In the genomic region with DNA sequence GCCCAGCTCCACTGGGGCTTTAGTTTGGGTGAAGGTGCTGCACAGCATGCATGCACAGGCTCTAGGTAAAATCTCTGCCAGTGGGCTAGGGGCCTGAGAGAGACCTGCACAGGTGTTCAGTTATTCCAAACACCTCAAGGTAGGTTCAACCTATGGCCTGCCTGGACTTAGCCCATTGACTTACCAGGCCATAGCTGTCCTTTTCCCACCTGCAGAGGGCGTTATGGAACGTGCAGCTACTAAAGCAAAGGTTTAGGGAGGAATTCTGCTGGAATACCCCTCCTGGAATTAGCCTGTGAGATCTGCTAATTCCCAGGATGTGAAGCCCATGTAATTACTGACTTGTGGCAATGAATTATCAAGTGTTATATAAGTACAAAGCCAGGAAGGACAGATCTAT, we compare ENCODE assay signal across 15 cellular contexts. TPM values are rescaled to one million over a fixed set of nuclear protein-coding genes. Genes with fewer than 3 reads are reported as not detected.
DNase-seq lines count a peak whose midpoint lies in the region; ATAC-seq, FAIRE-seq and TF ChIP-seq lines count a peak whose summit lies in the region.
"Had no signal": no experiment of that assay in that cellular context is flagged by ENCODE, and none has a peak within 500 bp of the region (broad histone marks: within the 10 kb centered on the region; RNA-seq: fewer than 3 reads in every experiment).

No MANE protein-coding gene starts in this region.

- no peak for TF ChIP-seq RAD21 in K562 (CRISPR knock-in tag; conservative IDR thresholded peaks at IDR 0.05 in 1 of 2, IDR thresholded peaks at IDR 0.05 in 1 of 2)

- no peak overlapping the region for H4K8ac ChIP-seq in H9 (replicated peaks; ENCODE audit: insufficient read length, low read depth, low read length)

- ATAC-seq in DND-41 (ENCODE audit: insufficient read depth, low read depth): no peak
- ATAC-seq in K562: 0 out of 3 replicates have a peak, but pooled peaks have one; percentile 27
- ATAC-seq: gastrocnemius medialis; stimulated activated naive CD8-positive, alpha-beta T cell treated with anti-CD3 and anti-CD28 coated beads, Interleukin-15, amount 100 ng/mL, for 72 hours had no signal

- H3K14ac ChIP-seq in H9 (ENCODE audit: insufficient read depth, low read length): no peak overlapping the region

- no peak overlapping the region for H2AK5ac ChIP-seq in H9 (ENCODE audit: insufficient read length, low read length)

- CTCF ChIA-PET in K562 (lab: Yijun Ruan, JAX; ENCODE audit: low intra/inter-chr PET ratio): no interaction called here
- CTCF ChIA-PET in activated CD4-positive, alpha-beta memory T cell treated with anti-CD3 and anti-CD28 coated beads for 36 hours (lab: Charles Lee): no interaction called here

- H3K9me3 ChIP-seq in DND-41 (ENCODE audit: insufficient read depth, low read length, severe bottlenecking) (no peaks in the 10 kb centered on the region), H9 (ENCODE audit: control insufficient read depth, low read depth, low read length) (no peaks in the 10 kb centered on the region), K562 (replicated peaks; ENCODE audit: control insufficient read depth, insufficient read depth, low read depth, low read length) (no peaks in the 10 kb centered on the region)
- H3K9me3 ChIP-seq: gastrocnemius medialis had no signal

- H2BK5ac ChIP-seq in H9 (ENCODE audit: insufficient read length, low read length): no peak overlapping the region

- intact Hi-C loops in K562 (cut with micrococcal nuclease): no loop called here
- intact Hi-C loops in activated CD4-positive, alpha-beta memory T cell treated with anti-CD3 and anti-CD28 coated beads for 36 hours (cut with micrococcal nuclease): no loop called here

- peaks cover 4% of the 10 kb centered on the region for H3K27me3 ChIP-seq in DND-41 (ENCODE audit: insufficient read depth, low read length, poor library complexity)
- H3K27me3 ChIP-seq in H9 (ENCODE audit: insufficient read depth, low read length): peaks cover 36% of the 10 kb centered on the region
- no peaks in the 10 kb centered on the region; a peak in 1 of 5 replicates for H3K27me3 ChIP-seq in K562 (ENCODE audit: control insufficient read depth in 2 of 2, insufficient read depth in 2 of 2, low read length in 2 of 2)
- H3K27me3 ChIP-seq in kidney epithelial cell (ENCODE audit: control insufficient read depth, insufficient read depth, low read length): peaks cover 36% of the 10 kb centered on the region

- H3K79me2 ChIP-seq in DND-41 (ENCODE audit: insufficient read depth, low read length) (no peaks in the 10 kb centered on the region), H9 (ENCODE audit: insufficient read depth, low read length) (no peaks in the 10 kb centered on the region), K562 (ENCODE audit: control insufficient read depth, insufficient read depth, low read length) (no peaks in the 10 kb centered on the region)

- no peak overlapping the region for H3K4ac ChIP-seq in H9 (ENCODE audit: low read depth, low read length)

- H4K20me1 ChIP-seq in DND-41 (ENCODE audit: insufficient read depth, low read length) (no peaks in the 10 kb centered on the region), H9 (ENCODE audit: control insufficient read depth, insufficient read depth, insufficient read length) (no peaks in the 10 kb centered on the region), K562 (replicated peaks; ENCODE audit: control insufficient read depth, insufficient read depth, low read length) (no peaks in the 10 kb centered on the region)

- no peak for TF ChIP-seq EP300 in K562 (IDR thresholded peaks at IDR 0.05; ENCODE audit: low read length)

- H3K4me2 ChIP-seq in DND-41 (ENCODE audit: insufficient read depth, low read length): no peak overlapping the region
- H3K4me2 ChIP-seq in H9 (ENCODE audit: insufficient read depth, insufficient read length, low read length): no peak overlapping the region
- no peak overlapping the region for H3K4me2 ChIP-seq in K562 (ENCODE audit: insufficient read depth, low read length)

- WGBS in H9 (ENCODE audit: extremely low coverage, insufficient read length, low lambda C conversion rate): no CpG with 5 or more reads among the region's 2 CpGs
- 0% methylated on average over 2 of the region's 2 CpGs for WGBS in K562 (ENCODE audit: insufficient coverage, low coverage, missing lambda C conversion rate)

- no peak overlapping the region for H3K4me3 ChIP-seq in DND-41 (ENCODE audit: low read depth in 1 of 2, low read length in 2 of 2)
- H3K4me3 ChIP-seq in K562: no peak overlapping the region
- no peak overlapping the region for H3K4me3 ChIP-seq in kidney epithelial cell (ENCODE audit: low read depth, low read length)
- H3K4me3 ChIP-seq: gastrocnemius medialis had no signal

- no peak overlapping the region for H2BK12ac ChIP-seq in H9 (ENCODE audit: insufficient read length, low read depth, low read length)

- no peaks in the 10 kb centered on the region for H3K79me1 ChIP-seq in H9 (ENCODE audit: insufficient read depth, low read depth, low read length, poor library complexity, severe bottlenecking)

- H3K27ac Mint-ChIP-seq in H9: no peak overlapping the region
- H3K27ac Mint-ChIP-seq in activated CD4-positive, alpha-beta memory T cell treated with anti-CD3 and anti-CD28 coated beads for 36 hours: no peak overlapping the region
- H3K27ac Mint-ChIP-seq: dendritic cell treated with granulocyte-macrophage colony-stimulating factor and Interleukin-4, amounts not matched to agents 40 ng/mL and 50 ng/mL, for 4 days; memory B cell; stimulated activated naive CD8-positive, alpha-beta T cell treated with anti-CD3 and anti-CD28 coated beads, Interleukin-15, amount 100 ng/mL, for 72 hours had no signal

- no peak overlapping the region for H2BK15ac ChIP-seq in H9 (ENCODE audit: low read depth, low read length)

- no TSS peak for BruUV-seq in K562 (replicated peaks; lab: Mats Ljungman, UMichigan)

- DNase-seq in DND-41: no peak
- DNase-seq in H9: peak; percentile 74
- DNase-seq in K562 (ENCODE audit: extremely low read depth in 1 of 4, low spot score in 3 of 4): peak in 1 of 4 experiments; percentile 3
- DNase-seq in kidney epithelial cell (ENCODE audit: low read depth): no peak
- DNase-seq in activated CD4-positive, alpha-beta memory T cell treated with anti-CD3 and anti-CD28 coated beads for 36 hours: no peak
- no peak for DNase-seq in hypothalamus (lab: John Stamatoyannopoulos, UW)
- DNase-seq in HuH-7.5 (ENCODE audit: low spot score): no peak
- no peak for DNase-seq in AML-193 (lab: John Stamatoyannopoulos, UW)
- DNase-seq: activated naive CD4-positive, alpha-beta T cell treated with anti-CD3 and anti-CD28 coated beads, Interleukin-2, amount 50 U/mL, for 16 hours; gastrocnemius medialis; NCI-H524 treated with DMSO at 0.1 percent for 48 hours; stimulated activated CD4-positive, alpha-beta T cell treated with anti-CD3 and anti-CD28 coated beads, Interleukin-4, amount 100 ng/mL, for 24 hours; stimulated activated naive CD8-positive, alpha-beta T cell treated with anti-CD3 and anti-CD28 coated beads, Interleukin-15, amount 100 ng/mL, for 72 hours had no signal

- H4K91ac ChIP-seq in H9 (ENCODE audit: insufficient read length, low read depth, low read length): no peak overlapping the region

- H3K36me3 Mint-ChIP-seq in H9 (ENCODE audit: insufficient read depth in 1 of 3, low read depth in 3 of 3): no peaks in the 10 kb centered on the region; a peak in 2 of 7 replicates
- no peaks in the 10 kb centered on the region for H3K36me3 Mint-ChIP-seq in activated CD4-positive, alpha-beta memory T cell treated with anti-CD3 and anti-CD28 coated beads for 36 hours

- H3K4me1 Mint-ChIP-seq in H9: peaks cover 9 to 14% of the 10 kb centered on the region in 2 experiments
- peaks cover 5% of the 10 kb centered on the region for H3K4me1 Mint-ChIP-seq in activated CD4-positive, alpha-beta memory T cell treated with anti-CD3 and anti-CD28 coated beads for 36 hours (ENCODE audit: low read depth)

- H3K9me3 Mint-ChIP-seq in H9: no peaks in the 10 kb centered on the region; a peak in 1 of 5 replicates
- no peaks in the 10 kb centered on the region for H3K9me3 Mint-ChIP-seq in activated CD4-positive, alpha-beta memory T cell treated with anti-CD3 and anti-CD28 coated beads for 36 hours
- H3K9me3 Mint-ChIP-seq: dendritic cell treated with granulocyte-macrophage colony-stimulating factor and Interleukin-4, amounts not matched to agents 40 ng/mL and 50 ng/mL, for 4 days; stimulated activated naive CD8-positive, alpha-beta T cell treated with anti-CD3 and anti-CD28 coated beads, Interleukin-15, amount 100 ng/mL, for 72 hours had no signal

- H3K18ac ChIP-seq in H9 (ENCODE audit: insufficient read length, low read depth, low read length): no peak overlapping the region

- H2BK20ac ChIP-seq in H9 (ENCODE audit: low read depth, low read length, poor library complexity, severe bottlenecking): no peak overlapping the region

- H3K4me3 Mint-ChIP-seq in H9: no peak overlapping the region
- H3K4me3 Mint-ChIP-seq in activated CD4-positive, alpha-beta memory T cell treated with anti-CD3 and anti-CD28 coated beads for 36 hours: no peak overlapping the region
- H3K4me3 Mint-ChIP-seq: dendritic cell treated with granulocyte-macrophage colony-stimulating factor and Interleukin-4, amounts not matched to agents 40 ng/mL and 50 ng/mL, for 4 days; memory B cell; stimulated activated naive CD8-positive, alpha-beta T cell treated with anti-CD3 and anti-CD28 coated beads, Interleukin-15, amount 100 ng/mL, for 72 hours had no signal

- in situ Hi-C loops in K562 (cut with MboI): no loop called here

- no peaks in the 10 kb centered on the region for H3K36me3 ChIP-seq in DND-41 (ENCODE audit: insufficient read depth, low read length)
- H3K36me3 ChIP-seq in K562 (ENCODE audit: control insufficient read depth, insufficient read depth, low read length): no peaks in the 10 kb centered on the region
- H3K36me3 ChIP-seq in kidney epithelial cell (ENCODE audit: control insufficient read depth, insufficient read depth, low read length): no peaks in the 10 kb centered on the region
- H3K36me3 ChIP-seq: gastrocnemius medialis had no signal

- no peak overlapping the region for H3T11ph ChIP-seq in H9 (ENCODE audit: low read length)

- no peak for FAIRE-seq in K562 (lab: Jason Lieb, UNC)

- POLR2A ChIA-PET in K562 (lab: Yijun Ruan, JAX): no interaction called here
- POLR2A ChIA-PET in activated CD4-positive, alpha-beta memory T cell treated with anti-CD3 and anti-CD28 coated beads for 36 hours (lab: Charles Lee): no interaction called here

- H2BK120ac ChIP-seq in H9 (ENCODE audit: low read depth, low read length, poor library complexity, severe bottlenecking): no peak overlapping the region

- no peak overlapping the region for H3K23ac ChIP-seq in H9 (ENCODE audit: insufficient read length, low read depth, low read length)

- H2AFZ ChIP-seq in DND-41 (ENCODE audit: low read depth, low read length) (no peak overlapping the region), H9 (ENCODE audit: low read length) (no peak overlapping the region), K562 (ENCODE audit: low read depth, low read length) (no peak overlapping the region)

- no peak overlapping the region for H3K56ac ChIP-seq in H9 (ENCODE audit: insufficient read length, low read depth, low read length)

- H3K23me2 ChIP-seq in H9 (ENCODE audit: insufficient read length, low read depth, low read length, poor library complexity, severe bottlenecking): peaks cover 26% of the 10 kb centered on the region

- no peak overlapping the region for H3K9ac ChIP-seq in DND-41 (ENCODE audit: low read depth, low read length)
- H3K9ac ChIP-seq in H9 (ENCODE audit: extremely low read depth, insufficient read length, low read length): no peak overlapping the region
- H3K9ac ChIP-seq in K562 (ENCODE audit: insufficient read depth in 1 of 2, low read depth in 2 of 2, low read length in 2 of 2): no peak overlapping the region

- no peak for TF ChIP-seq POLR2A in K562 (conservative IDR thresholded peaks at IDR 0.05)

- H4K5ac ChIP-seq in H9 (ENCODE audit: insufficient read length, low read depth, low read length): no peak overlapping the region

- TF ChIP-seq CTCF in DND-41 (IDR thresholded peaks at IDR 0.05; ENCODE audit: borderline replicate concordance, extremely low read depth, low read length, poor library complexity, severe bottlenecking): peak; percentile 30
- peak; percentile 78 for TF ChIP-seq CTCF in H9 (conservative IDR thresholded peaks at IDR 0.05)
- TF ChIP-seq CTCF in K562 (IDR thresholded peaks at IDR 0.05 in 2 of 3, conservative IDR thresholded peaks at IDR 0.05 in 1 of 3; ENCODE audit: insufficient read depth in 2 of 3, low read depth in 1 of 3, low read length in 3 of 3): peak in 1 of 3 experiments; percentile 16; a peak in 1 of 6 replicates
- peak; percentile 50 for TF ChIP-seq CTCF in kidney epithelial cell (IDR thresholded peaks at IDR 0.05; ENCODE audit: insufficient read depth, low read length, poor library complexity, severe bottlenecking)

- H3K27me3 Mint-ChIP-seq in H9 (ENCODE audit: low read depth): peaks cover 56% of the 10 kb centered on the region
- peaks cover 34% of the 10 kb centered on the region for H3K27me3 Mint-ChIP-seq in activated CD4-positive, alpha-beta memory T cell treated with anti-CD3 and anti-CD28 coated beads for 36 hours

- H3K27ac ChIP-seq in DND-41 (ENCODE audit: low read length) (no peak overlapping the region), H9 (ENCODE audit: insufficient read length, low read depth, low read length) (no peak overlapping the region), K562 (ENCODE audit: extremely low read depth, low read depth, low read length) (no peak overlapping the region)
- H3K27ac ChIP-seq: gastrocnemius medialis had no signal

- H3K9me1 ChIP-seq in K562 (ENCODE audit: control insufficient read depth, insufficient read depth, low read length): no peaks in the 10 kb centered on the region

- H3K4me1 ChIP-seq in DND-41 (ENCODE audit: insufficient read depth, low read length) (no peaks in the 10 kb centered on the region), H9 (ENCODE audit: insufficient read depth, low read length) (no peaks in the 10 kb centered on the region), K562 (replicated peaks in 1 of 2; ENCODE audit: control insufficient read depth in 2 of 2, insufficient read depth in 2 of 2, low read length in 2 of 2) (no peaks in the 10 kb centered on the region)

RNA-seq across cellular contexts. Expression of a gene that starts 3.6 kb away (rescaled TPM):
- 0.02 TPM in 2 replicates for total RNA-seq in H9 (2021)
- total RNA-seq in K562 (2011; cell fraction: chromatin; rRNA removed; ENCODE audit: low replicate concordance): not detected in 2 replicates
- total RNA-seq in K562 (2011; cell fraction: nucleolus; rRNA removed): not detected in 2 replicates
- total RNA-seq in K562 (2011; cell fraction: nucleoplasm; rRNA removed): not detected in 2 replicates
- total RNA-seq in K562 (2014; rRNA removed): not detected in 2 replicates
- total RNA-seq in K562 (2014; rRNA removed; fragmentation: Illumina TruSeq; extraction: Trizol): not detected in 2 replicates
- not detected in 2 replicates for total RNA-seq in K562 (2015; rRNA removed; fragmentation: Illumina TruSeq; extraction: Trizol)
- total RNA-seq in K562 (2021): not detected in 2 replicates
- polyA plus RNA-seq in K562 (2011; rRNA removed): not detected in 2 replicates
- not detected in 2 replicates for polyA plus RNA-seq in K562 (2011; cell fraction: cytosol; rRNA removed)
- polyA plus RNA-seq in K562 (2011; cell fraction: nucleus; rRNA removed): not detected in 2 replicates
- not detected in 2 replicates for polyA plus RNA-seq in K562 (2012)
- not detected in 2 replicates for polyA plus RNA-seq in K562 (2014; fragmentation: Illumina TruSeq; extraction: Trizol)
- not detected for polyA plus RNA-seq in K562 (2014; fragmentation: Nextera tagmentation; extraction: Ambion mirVana)
- polyA plus RNA-seq in K562 (2014; rRNA removed): not detected in 2 replicates
- not detected in 2 replicates for polyA minus RNA-seq in K562 (2011; rRNA and poly(A)+ RNA removed)
- polyA minus RNA-seq in K562 (2011; cell fraction: cytosol; rRNA and poly(A)+ RNA removed): not detected in 2 replicates
- polyA minus RNA-seq in K562 (2011; cell fraction: nucleus; rRNA and poly(A)+ RNA removed): not detected in 2 replicates
- total RNA-seq in kidney epithelial cell: under 0.01 TPM in 2 replicates
- total RNA-seq in activated CD4-positive, alpha-beta memory T cell treated with anti-CD3 and anti-CD28 coated beads for 36 hours: not detected
- total RNA-seq: gastrocnemius medialis had no signal
